8 cellular contexts compared by ENCODE assay signal in genomic region chrX:154019633-154020499, GRCh38. TPM values are rescaled to one million over a fixed set of nuclear protein-coding genes. Genes with fewer than 3 reads are reported as not detected.
DNase-seq lines count a peak whose midpoint lies in the region; ATAC-seq and TF ChIP-seq lines count a peak whose summit lies in the region.

IRAK1 (minus strand) TSS chrX:154019902; CDS start chrX:154019812, 90 bp downstream.

- CTCF ChIA-PET in Calu3 (lab: Charles Lee), result no interaction called here

- intact Hi-C loops in Calu3 (cut with micrococcal nuclease; ENCODE audit: unreplicated experiment) (no loop called here), heart right ventricle (cut with DNase I) (loop anchor here in 3 of 10 donors (2.0 to 10.0 kb wide), 3 partner anchors 27 to 75 kb away; partner anchors contain the start of gene MECP2 (in 1 of the 3)), prostate gland (cut with DNase I) (loop anchor here (10.0 kb wide), 1 partner anchor 75 kb away; the partner anchor contains the start of gene MECP2)

- H3K4me1 Mint-ChIP-seq in Calu3 (ENCODE audit: low read depth, unreplicated experiment), result no peaks in the 10 kb centered on the region

- H3K4me1 ChIP-seq in heart right ventricle (peaks cover 0 to 30% (median 10%) of the 10 kb centered on the region in 9 donors), prostate gland (replicated peaks) (no peaks in the 10 kb centered on the region)

- H3K27ac ChIP-seq in angular gyrus (ENCODE audit: low read depth, low read length) (peak within 1 kb of the TSS; percentile 76), heart right ventricle (peak within 1 kb of the TSS; percentile 79 to 95 (median 88)), prostate gland (peak within 1 kb of the TSS; percentile 87 to 88)

- peaks cover 47% of the 10 kb centered on the region for H3K36me3 Mint-ChIP-seq in Calu3 (ENCODE audit: insufficient read depth, unreplicated experiment)

- DNase-seq in Calu3, result peak; percentile 76
- peak; percentile 62 for DNase-seq in HT-29 (ENCODE audit: low spot score)
- DNase-seq in SW480 (ENCODE audit: low spot score), result peak; percentile 49
- DNase-seq in heart right ventricle, result peak; percentile 29 to 66
- DNase-seq in prostate gland (ENCODE audit: low spot score), result peak; percentile 27

- H3K9me3 ChIP-seq in heart right ventricle (no peaks in the 10 kb centered on the region), prostate gland (no peaks in the 10 kb centered on the region)

- peak; percentile 63 for ATAC-seq in GM19463 (IDR thresholded peaks at IDR 0.05; ENCODE audit: unreplicated experiment)
- ATAC-seq in heart right ventricle, result peak; percentile 63 to 94 (median 80)
- no peak for ATAC-seq in GM18519 (IDR thresholded peaks at IDR 0.05; ENCODE audit: low FRiP score, unreplicated experiment)

- WGBS in heart right ventricle, 2 donors, result 1 to 3% methylated on average over 21 to 44 of the region's 96 CpGs
- 3% methylated on average over 7 of the region's 96 CpGs for WGBS in prostate gland

- no peak for TF ChIP-seq POLR2A in prostate gland (IDR thresholded peaks at IDR 0.05)

- H3K9me3 Mint-ChIP-seq in Calu3 (ENCODE audit: low read depth, unreplicated experiment), result no peaks in the 10 kb centered on the region

- H3K36me3 ChIP-seq in heart right ventricle (peaks cover 0 to 34% (median 0%) of the 10 kb centered on the region in 9 donors), prostate gland (no peaks in the 10 kb centered on the region)

- no peaks in the 10 kb centered on the region for H3K27me3 Mint-ChIP-seq in Calu3 (ENCODE audit: unreplicated experiment)

- H3K27me3 ChIP-seq in heart right ventricle (peaks cover 0 to 62% (median 0%) of the 10 kb centered on the region in 7 donors), prostate gland (replicated peaks; ENCODE audit: insufficient read depth) (no peaks in the 10 kb centered on the region)

- peak within 1 kb of the TSS; percentile 84 for H3K4me3 Mint-ChIP-seq in Calu3 (ENCODE audit: low read depth, unreplicated experiment)

- no peak for TF ChIP-seq CTCF in Calu3 (IDR thresholded peaks at IDR 0.05; ENCODE audit: unreplicated experiment)
- peak in 1 of 9 donors; percentile 13 for TF ChIP-seq CTCF in heart right ventricle (IDR thresholded peaks at IDR 0.05)
- peak in 1 of 4 experiments; percentile 26 for TF ChIP-seq CTCF in prostate gland (IDR thresholded peaks at IDR 0.05)

- no TSS peak for BruUV-seq in Calu3 (replicated peaks; lab: Mats Ljungman, UMichigan)

- H3K27ac Mint-ChIP-seq in Calu3 (ENCODE audit: unreplicated experiment), result peak within 1 kb of the TSS; percentile 96

- H3K4me3 ChIP-seq in heart right ventricle (peak within 1 kb of the TSS; percentile 38 to 68 (median 60)), prostate gland (peak within 1 kb of the TSS; percentile 37 to 44)

RNA-seq across cellular contexts. Expression of gene IRAK1, which starts in this region (rescaled TPM):
- total RNA-seq in Calu3 (2022), result 194 and 208 TPM in 2 replicates
- 536 and 557 TPM in 2 replicates for total RNA-seq in HT-29 (2014; rRNA removed; shearing (Covaris generic))
- 10 to 100 TPM; 18.2 to 59.0 (median 27.1) TPM for total RNA-seq in heart right ventricle
- 10 to 100 TPM; 26.4 to 58.7 TPM for polyA plus RNA-seq in heart right ventricle
- 100 to 1,000 TPM; 113 to 122 TPM for total RNA-seq in prostate gland
